7 cellular contexts compared by ENCODE assay signal in genomic region chr10:113060221-113061053, GRCh38.
DNase-seq lines count a peak whose midpoint lies in the region; ATAC-seq and TF ChIP-seq lines count a peak whose summit lies in the region.

No MANE protein-coding gene starts in this region.

- DNase-seq in NB4 (ENCODE audit: low read depth) (peak; percentile 26), cardiac fibroblast (ENCODE audit: low read depth in 2 of 2) (peak; percentile 47 to 57), lower lobe of right lung (peak; percentile 55), thoracic aorta (ENCODE audit: low spot score) (no peak), GF-D8 (lab: John Stamatoyannopoulos, UW) (no peak), RKO (ENCODE audit: low spot score) (no peak), NCI-H226 (no peak)

- H3K4me1 ChIP-seq in lower lobe of right lung (peaks cover 82% of the 10 kb centered on the region), thoracic aorta (ENCODE audit: control insufficient read depth in 1 of 2, low read depth in 2 of 2) (peaks cover 34 to 97% of the 10 kb centered on the region in 2 donors)

- TF ChIP-seq CTCF in NB4 (IDR thresholded peaks at IDR 0.05; ENCODE audit: low read depth, low read length): no peak
- TF ChIP-seq CTCF in cardiac fibroblast (IDR thresholded peaks at IDR 0.05; ENCODE audit: low read depth, low read length): no peak
- TF ChIP-seq CTCF in lower lobe of right lung (IDR thresholded peaks at IDR 0.05): no peak
- TF ChIP-seq CTCF in thoracic aorta (IDR thresholded peaks at IDR 0.05): no peak

- no peaks in the 10 kb centered on the region for H3K27me3 ChIP-seq in lower lobe of right lung (ENCODE audit: low read depth)
- H3K27me3 ChIP-seq in thoracic aorta (replicated peaks; ENCODE audit: insufficient read depth): no peaks in the 10 kb centered on the region

- peak; percentile 24 to 30 for ATAC-seq in lower lobe of right lung
- ATAC-seq in thoracic aorta (ENCODE audit: insufficient number of reproducible peaks, low FRiP score, low read depth): no peak

- H3K36me3 ChIP-seq in lower lobe of right lung: no peaks in the 10 kb centered on the region
- H3K36me3 ChIP-seq in thoracic aorta: no peaks in the 10 kb centered on the region

- peak overlapping the region; percentile 74 for H3K27ac ChIP-seq in lower lobe of right lung
- peak overlapping the region; percentile 90 to 91 for H3K27ac ChIP-seq in thoracic aorta

- TF ChIP-seq POLR2A in NB4 (IDR thresholded peaks at IDR 0.05; ENCODE audit: extremely low read depth, insufficient read length): no peak

- H3K4me3 ChIP-seq in NB4 (ENCODE audit: low read depth, low read length) (no peak overlapping the region), cardiac fibroblast (replicated peaks in 1 of 2; ENCODE audit: low read depth in 2 of 2, low read length in 2 of 2) (no peak overlapping the region), lower lobe of right lung (peak overlapping the region; percentile 29), thoracic aorta (peak overlapping the region; percentile 50)

- intact Hi-C loops in lower lobe of right lung (cut with DNase I): no loop called here

- H3K9me3 ChIP-seq in lower lobe of right lung (no peaks in the 10 kb centered on the region), thoracic aorta (no peaks in the 10 kb centered on the region)

Comparison
In these comparisons a context has a peak if more than half of its experiments do, and no peak if none do; other contexts are left out.
1. DNase-seq: peak in NB4 (single experiment), cardiac fibroblast (2 of 2) and lower lobe of right lung (single experiment); none in thoracic aorta (single experiment), GF-D8 (single experiment), RKO (single experiment) and NCI-H226 (single experiment).
2. H3K4me3 ChIP-seq: peak in lower lobe of right lung (single experiment) and thoracic aorta (single experiment); none in NB4 (single experiment) and cardiac fibroblast (0 of 2).